ENCODE assay signal across 18 cellular contexts in genomic region chr1:212540031-212540430, GRCh38.
"Had no signal": no experiment of that assay in that cellular context is flagged by ENCODE, and none has a peak within 500 bp of the region (broad histone marks: within the 10 kb centered on the region; RNA-seq: fewer than 3 reads in every experiment).

No MANE protein-coding gene starts in this region.

- H3K9me3 ChIP-seq: ovary had no signal

- ATAC-seq: activated T-cell treated with anti-CD3 and anti-CD28 coated beads, Interleukin-2, amount 50 U/mL, for 72 hours; mucosa of descending colon; naive thymus-derived CD8-positive, alpha-beta T cell; right lobe of liver; stimulated activated effector memory CD8-positive, alpha-beta T cell treated with anti-CD3 and anti-CD28 coated beads, Interleukin-12 subunit alpha, Interleukin-12 subunit beta, amount 100 ng/mL, for 72 hours; T-helper 17 cell had no signal

- DNase-seq: activated CD4-positive, alpha-beta T cell treated with anti-CD3 and anti-CD28 coated beads, Interleukin-2, amount 50 U/mL, for 4 hours; activated effector memory CD4-positive, alpha-beta T cell treated with anti-CD3 and anti-CD28 coated beads, Interleukin-2, amount 50 U/mL, for 16 hours; activated naive CD4-positive, alpha-beta T cell treated with anti-CD3 and anti-CD28 coated beads, Interleukin-2, amount 50 U/mL, for 16 hours; activated T-cell treated with anti-CD3 and anti-CD28 coated beads, Interleukin-2, amount 50 U/mL, for 72 hours; left ventricle myocardium inferior; mammary epithelial cell; mucosa of descending colon; naive thymus-derived CD8-positive, alpha-beta T cell; ovary; right lobe of liver; stimulated activated CD4-positive, alpha-beta T cell treated with anti-CD3 and anti-CD28 coated beads, Interleukin-4, amount 100 ng/mL, for 1 hour; stomach; T-helper 17 cell; tibial artery had no signal

- H3K27ac Mint-ChIP-seq: activated T-cell treated with anti-CD3 and anti-CD28 coated beads, Interleukin-2, amount 50 U/mL, for 72 hours; naive thymus-derived CD8-positive, alpha-beta T cell; stimulated activated effector memory CD8-positive, alpha-beta T cell treated with anti-CD3 and anti-CD28 coated beads, Interleukin-12 subunit alpha, Interleukin-12 subunit beta, amount 100 ng/mL, for 72 hours; T-helper 17 cell had no signal

- FAIRE-seq: bronchial epithelial cell, urothelium cell line had no signal

- H3K4me2 ChIP-seq: smooth muscle cell had no signal

- H3K27me3 ChIP-seq: ovary, right lobe of liver, stomach, tibial artery had no signal

- H3K4me1 ChIP-seq: left ventricle myocardium inferior, right lobe of liver, stomach, tibial artery had no signal

- H3K4me3 ChIP-seq: left ventricle myocardium inferior, mucosa of descending colon, ovary, right lobe of liver, smooth muscle cell, stomach, tibial artery had no signal

- H3K27ac ChIP-seq: left ventricle myocardium inferior, ovary, right lobe of liver, stomach, tibial artery had no signal

- H3K36me3 Mint-ChIP-seq: stimulated activated effector memory CD8-positive, alpha-beta T cell treated with anti-CD3 and anti-CD28 coated beads, Interleukin-12 subunit alpha, Interleukin-12 subunit beta, amount 100 ng/mL, for 72 hours had no signal

- H3K9me3 Mint-ChIP-seq: activated T-cell treated with anti-CD3 and anti-CD28 coated beads, Interleukin-2, amount 50 U/mL, for 72 hours; stimulated activated effector memory CD8-positive, alpha-beta T cell treated with anti-CD3 and anti-CD28 coated beads, Interleukin-12 subunit alpha, Interleukin-12 subunit beta, amount 100 ng/mL, for 72 hours had no signal

- H3K36me3 ChIP-seq: left ventricle myocardium inferior, ovary, right lobe of liver, stomach, tibial artery had no signal
